In the genomic region with DNA sequence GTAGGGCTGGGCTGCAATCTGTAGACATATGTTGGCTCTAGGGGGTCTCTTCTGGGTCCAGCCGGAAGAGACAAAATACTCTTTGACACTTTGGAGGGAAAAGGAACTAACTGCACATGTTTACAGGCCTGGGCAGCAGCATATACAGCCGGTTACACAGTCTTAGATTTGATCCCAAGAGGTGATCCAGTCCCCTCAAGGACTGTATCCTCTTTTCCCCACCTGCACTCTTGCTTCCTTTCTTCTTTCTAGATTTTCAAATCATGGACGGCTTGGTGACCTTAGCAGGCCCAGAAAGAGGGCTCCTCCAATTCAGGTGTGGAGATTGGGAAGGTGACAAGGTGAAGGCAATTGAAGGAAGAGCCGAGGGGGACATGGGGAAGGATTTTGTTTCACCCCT, we compare ENCODE assay signal across 20 cellular contexts. TPM values are rescaled to one million over a fixed set of nuclear protein-coding genes. Genes with fewer than 3 reads are reported as not detected.
DNase-seq lines count a peak whose midpoint lies in the region; ATAC-seq and TF ChIP-seq lines count a peak whose summit lies in the region.
"Had no signal": no experiment of that assay in that cellular context is flagged by ENCODE, and none has a peak within 500 bp of the region (broad histone marks: within the 10 kb centered on the region; RNA-seq: fewer than 3 reads in every experiment).

No MANE protein-coding gene starts in this region.

- no peak overlapping the region for H3K4me3 ChIP-seq in CD4-positive, alpha-beta memory T cell (ENCODE audit: low read length in 2 of 2)
- H3K4me3 ChIP-seq in GM23338: peak overlapping the region; percentile 56
- H3K4me3 ChIP-seq: BLaER1 treated with 17β-estradiol and CSF1 and Interleukin-3, amounts not matched to agents 10 nM and 100 nM; SJSA1 had no signal

- peaks cover 9 to 10% of the 10 kb centered on the region in 2 donors for H3K36me3 Mint-ChIP-seq in CD4-positive, alpha-beta memory T cell
- H3K36me3 Mint-ChIP-seq in GM23338 (ENCODE audit: low read depth): no peaks in the 10 kb centered on the region; the same call in 2 of the 3 replicates
- H3K36me3 Mint-ChIP-seq in brain: no peaks in the 10 kb centered on the region
- H3K36me3 Mint-ChIP-seq in naive thymus-derived CD8-positive, alpha-beta T cell: peaks cover 26 to 60% (median 45%) of the 10 kb centered on the region in 3 donors

- intact Hi-C loops in CD4-positive, alpha-beta memory T cell (cut with micrococcal nuclease): loop anchor here (10.0 kb wide), 1 partner anchor 112 kb away; no protein-coding TSS in a partner anchor

- H3K9me2 ChIP-seq in GM23338 (ENCODE audit: insufficient read depth): no peaks in the 10 kb centered on the region

- DNase-seq in CD4-positive, alpha-beta memory T cell: no peak
- DNase-seq in GM23338 (ENCODE audit: low spot score) (no peak), ACHN (no peak), activated gamma-delta T cell treated with Interleukin-2 at 50 U/mL for 16 hours (no peak)
- DNase-seq in naive thymus-derived CD8-positive, alpha-beta T cell: no peak
- DNase-seq: cerebellar nuclear complex, EL, glutamatergic neuron, NCI-H187 had no signal

- peaks cover 78 to 81% of the 10 kb centered on the region in 2 donors for H3K27me3 Mint-ChIP-seq in CD4-positive, alpha-beta memory T cell
- H3K27me3 Mint-ChIP-seq in GM23338 (ENCODE audit: insufficient read depth, low read depth, poor library complexity) (peaks cover 100% of the 10 kb centered on the region), brain (peaks cover 100% of the 10 kb centered on the region)
- peaks cover 70 to 100% (median 80%) of the 10 kb centered on the region in 5 donors for H3K27me3 Mint-ChIP-seq in naive thymus-derived CD8-positive, alpha-beta T cell

- H3K36me3 ChIP-seq in CD4-positive, alpha-beta memory T cell (ENCODE audit: insufficient read depth, low read length): no peaks in the 10 kb centered on the region
- no peaks in the 10 kb centered on the region for H3K36me3 ChIP-seq in GM23338 (ENCODE audit: insufficient read depth)
- H3K36me3 ChIP-seq: BLaER1 treated with 17β-estradiol and CSF1 and Interleukin-3, amounts not matched to agents 10 nM and 100 nM; SJSA1 had no signal

- no peaks in the 10 kb centered on the region for H4K20me1 ChIP-seq in GM23338 (replicated peaks; ENCODE audit: insufficient read depth)

- TF ChIP-seq CTCF in GM23338 (conservative IDR thresholded peaks at IDR 0.05; ENCODE audit: low read depth in 2 of 2) (no peak), brain (conservative IDR thresholded peaks at IDR 0.05) (no peak)

- H3K4me2 ChIP-seq in GM23338: peak overlapping the region; percentile 83
- H3K4me2 ChIP-seq: BLaER1 treated with 17β-estradiol and CSF1 and Interleukin-3, amounts not matched to agents 10 nM and 100 nM had no signal

- peak overlapping the region in 7 of 8 donors; percentile 61 to 80 (median 76) for H3K4me3 Mint-ChIP-seq in CD4-positive, alpha-beta memory T cell
- H3K4me3 Mint-ChIP-seq in GM23338: peak overlapping the region; percentile 68
- H3K4me3 Mint-ChIP-seq in brain: peak overlapping the region in 3 of 5 experiments; percentile 55 to 80 (median 75)
- H3K4me3 Mint-ChIP-seq in naive thymus-derived CD8-positive, alpha-beta T cell: peak overlapping the region in 9 of 10 donors; percentile 65 to 85 (median 77)

- no peaks in the 10 kb centered on the region for H3K9me3 ChIP-seq in CD4-positive, alpha-beta memory T cell (ENCODE audit: control insufficient read depth in 1 of 2, low read length in 2 of 2)
- H3K9me3 ChIP-seq: SJSA1 had no signal

- ATAC-seq in GM23338 (no peak), HG02610 (IDR thresholded peaks at IDR 0.05; ENCODE audit: unreplicated experiment) (no peak)
- ATAC-seq in naive thymus-derived CD8-positive, alpha-beta T cell: no peak

- peak overlapping the region in 2 of 7 donors; percentile 60 to 79 for H3K27ac Mint-ChIP-seq in CD4-positive, alpha-beta memory T cell
- H3K27ac Mint-ChIP-seq in GM23338 (no peak overlapping the region), brain (no peak overlapping the region)
- no peak overlapping the region for H3K27ac Mint-ChIP-seq in naive thymus-derived CD8-positive, alpha-beta T cell

- H2AFZ ChIP-seq in GM23338: no peak overlapping the region

- H3F3A ChIP-seq in GM23338 (replicated peaks; ENCODE audit: low read depth): peaks cover 37% of the 10 kb centered on the region

- CTCF ChIA-PET in CD4-positive, alpha-beta memory T cell (lab: Charles Lee; ENCODE audit: partially characterized antibody): interaction anchor here (1.2 to 2.5 kb wide), 5 partner anchors 8 to 443 kb away, joined by 3 to 18 read pairs (median 15); no protein-coding TSS in a partner anchor

- peaks cover 0 to 74% (median 54%) of the 10 kb centered on the region in 8 donors for H3K9me3 Mint-ChIP-seq in CD4-positive, alpha-beta memory T cell
- no peaks in the 10 kb centered on the region; the same call in 1 of the 3 replicates for H3K9me3 Mint-ChIP-seq in GM23338
- H3K9me3 Mint-ChIP-seq in brain: peaks cover 9 to 41% (median 20%) of the 10 kb centered on the region in 5 experiments
- peaks cover 13 to 78% (median 35%) of the 10 kb centered on the region in 9 donors for H3K9me3 Mint-ChIP-seq in naive thymus-derived CD8-positive, alpha-beta T cell

- no peaks in the 10 kb centered on the region for H3K79me2 ChIP-seq in GM23338 (replicated peaks; ENCODE audit: insufficient read depth)

- peaks cover 27 to 65% (median 44%) of the 10 kb centered on the region in 4 donors for H3K4me1 Mint-ChIP-seq in CD4-positive, alpha-beta memory T cell
- H3K4me1 Mint-ChIP-seq in GM23338: peaks cover 67% of the 10 kb centered on the region
- peaks cover 65% of the 10 kb centered on the region for H3K4me1 Mint-ChIP-seq in brain
- H3K4me1 Mint-ChIP-seq in naive thymus-derived CD8-positive, alpha-beta T cell: peaks cover 21 to 64% (median 51%) of the 10 kb centered on the region in 4 donors

- H3K27ac ChIP-seq in CD4-positive, alpha-beta memory T cell (ENCODE audit: low read depth, low read length): no peak overlapping the region
- no peak overlapping the region for H3K27ac ChIP-seq in GM23338 (ENCODE audit: low read depth)
- H3K27ac ChIP-seq: BLaER1 treated with 17β-estradiol and CSF1 and Interleukin-3, amounts not matched to agents 10 nM and 100 nM; SJSA1 had no signal

- peaks cover 83% of the 10 kb centered on the region for H3K27me3 ChIP-seq in CD4-positive, alpha-beta memory T cell (ENCODE audit: insufficient read depth, low read length)
- peaks cover 100% of the 10 kb centered on the region for H3K27me3 ChIP-seq in GM23338 (ENCODE audit: insufficient read depth)

- POLR2A ChIA-PET in CD4-positive, alpha-beta memory T cell (lab: Charles Lee; ENCODE audit: partially characterized antibody): no interaction called here
- POLR2A ChIA-PET in naive thymus-derived CD8-positive, alpha-beta T cell (lab: Charles Lee): no interaction called here

- in situ Hi-C loops in ACHN (cut with HindIII; ENCODE audit: low pct_ligation_motif_present, low pct_unique_long_range_greater_than_20kb, low sequenced_read_pairs): no loop called here

- peaks cover 42% of the 10 kb centered on the region for H3K4me1 ChIP-seq in CD4-positive, alpha-beta memory T cell (ENCODE audit: insufficient read depth, low read length)
- H3K4me1 ChIP-seq in GM23338 (ENCODE audit: insufficient read depth): peaks cover 61% of the 10 kb centered on the region
- H3K4me1 ChIP-seq: BLaER1 treated with 17β-estradiol and CSF1 and Interleukin-3, amounts not matched to agents 10 nM and 100 nM; SJSA1 had no signal

TF ChIP-seq in GM23338, 12 proteins besides CTCF, POLR2A, EP300 and RAD21:
- peak; percentile 38 for TF ChIP-seq EZH2 (IDR thresholded peaks at IDR 0.05; ENCODE audit: low read depth, unreplicated experiment)
- TF ChIP-seq, protein P1, sequence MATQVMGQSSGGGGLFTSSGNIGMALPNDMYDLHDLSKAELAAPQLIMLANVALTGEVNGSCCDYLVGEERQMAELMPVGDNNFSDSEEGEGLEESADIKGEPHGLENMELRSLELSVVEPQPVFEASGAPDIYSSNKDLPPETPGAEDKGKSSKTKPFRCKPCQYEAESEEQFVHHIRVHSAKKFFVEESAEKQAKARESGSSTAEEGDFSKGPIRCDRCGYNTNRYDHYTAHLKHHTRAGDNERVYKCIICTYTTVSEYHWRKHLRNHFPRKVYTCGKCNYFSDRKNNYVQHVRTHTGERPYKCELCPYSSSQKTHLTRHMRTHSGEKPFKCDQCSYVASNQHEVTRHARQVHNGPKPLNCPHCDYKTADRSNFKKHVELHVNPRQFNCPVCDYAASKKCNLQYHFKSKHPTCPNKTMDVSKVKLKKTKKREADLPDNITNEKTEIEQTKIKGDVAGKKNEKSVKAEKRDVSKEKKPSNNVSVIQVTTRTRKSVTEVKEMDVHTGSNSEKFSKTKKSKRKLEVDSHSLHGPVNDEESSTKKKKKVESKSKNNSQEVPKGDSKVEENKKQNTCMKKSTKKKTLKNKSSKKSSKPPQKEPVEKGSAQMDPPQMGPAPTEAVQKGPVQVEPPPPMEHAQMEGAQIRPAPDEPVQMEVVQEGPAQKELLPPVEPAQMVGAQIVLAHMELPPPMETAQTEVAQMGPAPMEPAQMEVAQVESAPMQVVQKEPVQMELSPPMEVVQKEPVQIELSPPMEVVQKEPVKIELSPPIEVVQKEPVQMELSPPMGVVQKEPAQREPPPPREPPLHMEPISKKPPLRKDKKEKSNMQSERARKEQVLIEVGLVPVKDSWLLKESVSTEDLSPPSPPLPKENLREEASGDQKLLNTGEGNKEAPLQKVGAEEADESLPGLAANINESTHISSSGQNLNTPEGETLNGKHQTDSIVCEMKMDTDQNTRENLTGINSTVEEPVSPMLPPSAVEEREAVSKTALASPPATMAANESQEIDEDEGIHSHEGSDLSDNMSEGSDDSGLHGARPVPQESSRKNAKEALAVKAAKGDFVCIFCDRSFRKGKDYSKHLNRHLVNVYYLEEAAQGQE (IDR thresholded peaks at IDR 0.05; ENCODE audit: unreplicated experiment): no peak

RNA-seq across cellular contexts. Expression of a gene that starts 5.8 kb away (rescaled TPM):
- not detected for total RNA-seq in CD4-positive, alpha-beta memory T cell
- not detected for polyA plus RNA-seq in CD4-positive, alpha-beta memory T cell
- not detected in 2 replicates for total RNA-seq in GM23338 (2014; rRNA removed; shearing (Covaris generic))
- polyA plus RNA-seq in GM23338 (2016; fragmentation: Nextera tagmentation; extraction: Ambion mirVana) (not detected in 2 replicates), brain (ENCODE audit: insufficient read depth, low read depth, low replicate concordance) (1.3 TPM)
- total RNA-seq in naive thymus-derived CD8-positive, alpha-beta T cell: not detected
- not detected for polyA plus RNA-seq in naive thymus-derived CD8-positive, alpha-beta T cell
- total RNA-seq: M059J, mononuclear cell, NCI-H460, OCI-LY7, SJSA1, subcutaneous adipose tissue had no signal
- polyA plus RNA-seq: esophagus, keratinocyte had no signal
